ENCODE assay signal across 12 cellular contexts in genomic region chr17:8867361-8867981, GRCh38. TPM values are rescaled to one million over a fixed set of nuclear protein-coding genes. Genes with fewer than 3 reads are reported as not detected.
DNase-seq lines count a peak whose midpoint lies in the region; ATAC-seq and TF ChIP-seq lines count a peak whose summit lies in the region.
"Had no signal": no experiment of that assay in that cellular context is flagged by ENCODE, and none has a peak within 500 bp of the region (broad histone marks: within the 10 kb centered on the region; RNA-seq: fewer than 3 reads in every experiment).

Gene PIK3R6 (minus strand): TSS chr17:8867674. CDS start chr17:8849794, 17,880 bp downstream.

- peak within 1 kb of the TSS; percentile 77 for H3K4me3 Mint-ChIP-seq in stimulated activated effector memory CD8-positive, alpha-beta T cell treated with anti-CD3 and anti-CD28 coated beads, Interleukin-12 subunit alpha, Interleukin-12 subunit beta, amount 100 ng/mL, for 72 hours

- intact Hi-C loops in dorsolateral prefrontal cortex (cut with DNase I): no loop called here

- peaks cover 39% of the 10 kb centered on the region for H3K36me3 Mint-ChIP-seq in stimulated activated effector memory CD8-positive, alpha-beta T cell treated with anti-CD3 and anti-CD28 coated beads, Interleukin-12 subunit alpha, Interleukin-12 subunit beta, amount 100 ng/mL, for 72 hours

- H3K4me1 Mint-ChIP-seq in stimulated activated effector memory CD8-positive, alpha-beta T cell treated with anti-CD3 and anti-CD28 coated beads, Interleukin-12 subunit alpha, Interleukin-12 subunit beta, amount 100 ng/mL, for 72 hours: peaks cover 54% of the 10 kb centered on the region

- peak within 1 kb of the TSS in 32 of 59 donors; percentile 7 to 48 (median 26) for H3K4me3 ChIP-seq in dorsolateral prefrontal cortex

- ATAC-seq in stimulated activated effector memory CD8-positive, alpha-beta T cell treated with anti-CD3 and anti-CD28 coated beads, Interleukin-12 subunit alpha, Interleukin-12 subunit beta, amount 100 ng/mL, for 72 hours: peak; percentile 52

- peak; percentile 58 for DNase-seq in activated CD8-positive, alpha-beta memory T cell treated with anti-CD3 and anti-CD28 coated beads for 24 hours
- no peak for DNase-seq in activated CD8-positive, alpha-beta memory T cell treated with anti-CD3 and anti-CD28 coated beads, Interleukin-2, amount 50 U/mL, for 4 hours
- DNase-seq in KBM-7 (peak; percentile 48), dorsolateral prefrontal cortex (no peak), SKM-1 (lab: John Stamatoyannopoulos, UW; ENCODE audit: unreplicated experiment) (no peak), occipital lobe (lab: John Stamatoyannopoulos, UW) (no peak), DMS79 (lab: John Stamatoyannopoulos, UW) (no peak)
- no peak for DNase-seq in stimulated activated effector memory CD8-positive, alpha-beta T cell treated with anti-CD3 and anti-CD28 coated beads, Interleukin-12 subunit alpha, Interleukin-12 subunit beta, amount 100 ng/mL, for 72 hours (ENCODE audit: low spot score in 2 of 2)
- DNase-seq: central memory CD4-positive, alpha-beta T cell; NCI-H2171; T-helper 9 cell had no signal

- peaks cover 0 to 29% (median 0%) of the 10 kb centered on the region in 45 donors for H3K27me3 ChIP-seq in dorsolateral prefrontal cortex

- in situ Hi-C loops in KBM-7 (cut with MboI; ENCODE audit: low pct_unique_long_range_greater_than_20kb, low sequenced_read_pairs): no loop called here

- H3K9me3 Mint-ChIP-seq in stimulated activated effector memory CD8-positive, alpha-beta T cell treated with anti-CD3 and anti-CD28 coated beads, Interleukin-12 subunit alpha, Interleukin-12 subunit beta, amount 100 ng/mL, for 72 hours: no peaks in the 10 kb centered on the region

- TF ChIP-seq CTCF in dorsolateral prefrontal cortex (IDR thresholded peaks at IDR 0.05 in 54 of 56, conservative IDR thresholded peaks at IDR 0.05 in 2 of 56; ENCODE audit: low read depth in 1 of 56, partially characterized antibody in 56 of 56): no peak

- H3K27ac Mint-ChIP-seq in stimulated activated effector memory CD8-positive, alpha-beta T cell treated with anti-CD3 and anti-CD28 coated beads, Interleukin-12 subunit alpha, Interleukin-12 subunit beta, amount 100 ng/mL, for 72 hours: peak within 1 kb of the TSS; percentile 85

- H3K27ac ChIP-seq in dorsolateral prefrontal cortex: no peak within 1 kb of the TSS

RNA-seq across cellular contexts. Expression of gene PIK3R6, which starts in this region (rescaled TPM):
- total RNA-seq in dorsolateral prefrontal cortex: 1 to 10 TPM in 30 of 120 experiments, under 1 TPM in 89, not detected in 1; 0.13 to 1.8 (median 0.75) TPM
- total RNA-seq in occipital lobe: 0.47 TPM
- total RNA-seq: renal cortical epithelial cell had no signal

Comparison
In these comparisons a context has a peak if more than half of its experiments do, and no peak if none do; other contexts are left out.
1. DNase-seq: peak in activated CD8-positive, alpha-beta memory T cell treated with anti-CD3 and anti-CD28 coated beads for 24 hours (single experiment) and KBM-7 (single experiment); none in activated CD8-positive, alpha-beta memory T cell treated with anti-CD3 and anti-CD28 coated beads, Interleukin-2, amount 50 U/mL, for 4 hours (single experiment), dorsolateral prefrontal cortex (0 of 10), stimulated activated effector memory CD8-positive, alpha-beta T cell treated with anti-CD3 and anti-CD28 coated beads, Interleukin-12 subunit alpha, Interleukin-12 subunit beta, amount 100 ng/mL, for 72 hours (0 of 2), SKM-1 (single experiment), occipital lobe (single experiment) and DMS79 (single experiment).